In genomic region chr12:59398164-59398563, GRCh38 we compare ENCODE assay signal across 17 cellular contexts.
DNase-seq lines count a peak whose midpoint lies in the region; TF ChIP-seq lines count a peak whose summit lies in the region.
"Had no signal": no experiment of that assay in that cellular context is flagged by ENCODE, and none has a peak within 500 bp of the region (broad histone marks: within the 10 kb centered on the region; RNA-seq: fewer than 3 reads in every experiment).

No MANE protein-coding gene starts in this region.

- H3K4me3 ChIP-seq in brain microvascular endothelial cell (ENCODE audit: low read depth, low read length) (no peak overlapping the region), Caco-2 (ENCODE audit: low read depth, low read length) (no peak overlapping the region)
- H3K4me3 ChIP-seq: BLaER1 treated with 17β-estradiol and CSF1 and Interleukin-3, amounts not matched to agents 10 nM and 100 nM; GM12878; HAP-1 had no signal

- H3K27me3 Mint-ChIP-seq in Caco-2 (ENCODE audit: insufficient read depth, unreplicated experiment): no peaks in the 10 kb centered on the region
- H3K27me3 Mint-ChIP-seq: B cell, IgD-negative memory B cell had no signal

- POLR2A ChIA-PET in Caco-2 (lab: Charles Lee): no interaction called here

- H3K36me3 ChIP-seq in brain microvascular endothelial cell (replicated peaks) (no peaks in the 10 kb centered on the region), Caco-2 (ENCODE audit: control insufficient read depth, insufficient read depth, low read length) (no peaks in the 10 kb centered on the region)
- H3K36me3 ChIP-seq: BLaER1 treated with 17β-estradiol and CSF1 and Interleukin-3, amounts not matched to agents 10 nM and 100 nM; HAP-1 had no signal

- no peak overlapping the region for H3K27ac Mint-ChIP-seq in Caco-2 (ENCODE audit: unreplicated experiment)
- H3K27ac Mint-ChIP-seq: B cell; CD8-positive, alpha-beta T cell; IgD-negative memory B cell had no signal

- H3K9me3 ChIP-seq in Caco-2: no peaks in the 10 kb centered on the region
- H3K9me3 ChIP-seq: HAP-1 had no signal

- H3K9me3 Mint-ChIP-seq in Caco-2 (ENCODE audit: unreplicated experiment): no peaks in the 10 kb centered on the region
- H3K9me3 Mint-ChIP-seq: CD8-positive, alpha-beta T cell had no signal

- H3K4me1 Mint-ChIP-seq in Caco-2 (ENCODE audit: low read depth, unreplicated experiment): no peaks in the 10 kb centered on the region
- H3K4me1 Mint-ChIP-seq: B cell, IgD-negative memory B cell had no signal

- H3K27me3 ChIP-seq in brain microvascular endothelial cell (replicated peaks) (no peaks in the 10 kb centered on the region), Caco-2 (replicated peaks; ENCODE audit: control insufficient read depth, insufficient read depth, low read length) (no peaks in the 10 kb centered on the region; the same call in 1 of the 2 replicates)
- H3K27me3 ChIP-seq: BLaER1 treated with 17β-estradiol and CSF1 and Interleukin-3, amounts not matched to agents 10 nM and 100 nM had no signal

- DNase-seq in HS-27A (ENCODE audit: low read depth): peak; percentile 15
- peak; percentile 32 for DNase-seq in brain microvascular endothelial cell
- DNase-seq in myocyte (ENCODE audit: low read depth): peak; percentile 21
- DNase-seq in NCI-H345 treated with DMSO at 0.1 percent for 48 hours (lab: John Stamatoyannopoulos, UW; ENCODE audit: unreplicated experiment): no peak
- DNase-seq in Caco-2: no peak
- no peak for DNase-seq in mucosa of gallbladder (ENCODE audit: low spot score)
- DNase-seq: CD8-positive, alpha-beta T cell; DMS 273 treated with DMSO at 0.1 percent for 48 hours; DMS53; DND-41; EL had no signal

- in situ Hi-C loops in brain microvascular endothelial cell (cut with HindIII; ENCODE audit: low pct_ligation_motif_present, low sequenced_read_pairs): no loop called here

- no peak overlapping the region for H3K27ac ChIP-seq in brain microvascular endothelial cell
- H3K27ac ChIP-seq: BLaER1 treated with 17β-estradiol and CSF1 and Interleukin-3, amounts not matched to agents 10 nM and 100 nM; HL-60 had no signal

- H3K4me3 Mint-ChIP-seq in Caco-2 (ENCODE audit: unreplicated experiment): no peak overlapping the region
- H3K4me3 Mint-ChIP-seq: B cell; CD8-positive, alpha-beta T cell; IgD-negative memory B cell had no signal

- BruUV-seq in Caco-2 (replicated peaks; lab: Mats Ljungman, UMichigan): no TSS peak

- intact Hi-C loops in Caco-2 (cut with micrococcal nuclease; ENCODE audit: unreplicated experiment): no loop called here

- TF ChIP-seq CTCF in brain microvascular endothelial cell (IDR thresholded peaks at IDR 0.05; ENCODE audit: low read depth, low read length, missing control alignments) (no peak), Caco-2 (IDR thresholded peaks at IDR 0.05; ENCODE audit: insufficient read depth in 1 of 2, low read depth in 1 of 2, low read length in 1 of 2, severe bottlenecking in 1 of 2, unreplicated experiment in 1 of 2) (no peak)

- no peaks in the 10 kb centered on the region for H3K4me1 ChIP-seq in Caco-2
- H3K4me1 ChIP-seq: BLaER1 treated with 17β-estradiol and CSF1 and Interleukin-3, amounts not matched to agents 10 nM and 100 nM; HAP-1 had no signal

- no peaks in the 10 kb centered on the region for H3K36me3 Mint-ChIP-seq in Caco-2 (ENCODE audit: insufficient read depth, unreplicated experiment)
- H3K36me3 Mint-ChIP-seq: CD8-positive, alpha-beta T cell; IgD-negative memory B cell had no signal

- CTCF ChIA-PET in Caco-2 (lab: Charles Lee): no interaction called here

Comparison
In these comparisons a context has a peak if more than half of its experiments do, and no peak if none do; other contexts are left out.
1. DNase-seq: peak in HS-27A (single experiment), brain microvascular endothelial cell (single experiment) and myocyte (single experiment); none in NCI-H345 treated with DMSO at 0.1 percent for 48 hours (single experiment), Caco-2 (0 of 2) and mucosa of gallbladder (single experiment).